In genomic region chr17:77304746-77305473, GRCh38 we compare ENCODE assay signal across 1 cellular context.
A peak's percentile ranks its signal among the peaks of the same experiment; 100 is the strongest.
TF ChIP-seq lines count a peak whose summit lies in the region.

No MANE protein-coding gene starts in this region.

TF ChIP-seq in HepG2, 621 proteins besides CTCF, POLR2A, EP300 and RAD21 (continued from another document and continues in another):
- TF ChIP-seq, protein P1, sequence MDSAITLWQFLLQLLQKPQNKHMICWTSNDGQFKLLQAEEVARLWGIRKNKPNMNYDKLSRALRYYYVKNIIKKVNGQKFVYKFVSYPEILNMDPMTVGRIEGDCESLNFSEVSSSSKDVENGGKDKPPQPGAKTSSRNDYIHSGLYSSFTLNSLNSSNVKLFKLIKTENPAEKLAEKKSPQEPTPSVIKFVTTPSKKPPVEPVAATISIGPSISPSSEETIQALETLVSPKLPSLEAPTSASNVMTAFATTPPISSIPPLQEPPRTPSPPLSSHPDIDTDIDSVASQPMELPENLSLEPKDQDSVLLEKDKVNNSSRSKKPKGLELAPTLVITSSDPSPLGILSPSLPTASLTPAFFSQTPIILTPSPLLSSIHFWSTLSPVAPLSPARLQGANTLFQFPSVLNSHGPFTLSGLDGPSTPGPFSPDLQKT (CRISPR knock-in tag; IDR thresholded peaks at IDR 0.05; ENCODE audit: borderline replicate concordance), result no peak
- TF ChIP-seq BORCS8-MEF2B (CRISPR knock-in tag; IDR thresholded peaks at IDR 0.05) (no peak), GATA4 (IDR thresholded peaks at IDR 0.05; ENCODE audit: borderline replicate concordance, low read depth) (0 out of 2 replicates have a peak, but pooled peaks have one; percentile 34), HNF4G (IDR thresholded peaks at IDR 0.05; ENCODE audit: borderline replicate concordance, low read depth, low read length) (no peak), HNF4G (CRISPR knock-in tag; IDR thresholded peaks at IDR 0.05; ENCODE audit: borderline replicate concordance, low read depth) (peak; percentile 69; the same call in 1 of the 2 replicates), THAP11 (CRISPR knock-in tag; IDR thresholded peaks at IDR 0.05) (0 out of 2 replicates have a peak, but pooled peaks have one; percentile 22), SATB2 (CRISPR knock-in tag; IDR thresholded peaks at IDR 0.05) (no peak), ZNF224 (CRISPR knock-in tag; IDR thresholded peaks at IDR 0.05) (no peak), ATF5 (CRISPR knock-in tag; IDR thresholded peaks at IDR 0.05; ENCODE audit: low read depth) (no peak), WIZ (CRISPR knock-in tag; IDR thresholded peaks at IDR 0.05) (no peak), ZNF766 (CRISPR knock-in tag; IDR thresholded peaks at IDR 0.05; ENCODE audit: borderline replicate concordance) (no peak), ATM (IDR thresholded peaks at IDR 0.05; ENCODE audit: borderline replicate concordance) (no peak), RXRB (CRISPR knock-in tag; IDR thresholded peaks at IDR 0.05; ENCODE audit: borderline replicate concordance) (peak; percentile 88), ZNF704 (CRISPR knock-in tag; IDR thresholded peaks at IDR 0.05; ENCODE audit: borderline replicate concordance) (peak; percentile 80; the same call in 1 of the 2 replicates), NBN (conservative IDR thresholded peaks at IDR 0.05) (no peak), ZBTB1 (CRISPR knock-in tag; IDR thresholded peaks at IDR 0.05; ENCODE audit: borderline replicate concordance) (no peak), IKZF5 (CRISPR knock-in tag; IDR thresholded peaks at IDR 0.05) (no peak), GFI1 (CRISPR knock-in tag; IDR thresholded peaks at IDR 0.05; ENCODE audit: borderline replicate concordance) (no peak), SMAD3 (CRISPR knock-in tag; IDR thresholded peaks at IDR 0.05) (no peak), ZNF773 (CRISPR knock-in tag; IDR thresholded peaks at IDR 0.05; ENCODE audit: borderline replicate concordance) (no peak), SOX6 (IDR thresholded peaks at IDR 0.05) (no peak), SOX6 (CRISPR knock-in tag; IDR thresholded peaks at IDR 0.05) (peak; percentile 79), FOXO1 (CRISPR knock-in tag; IDR thresholded peaks at IDR 0.05) (peak; percentile 33; the same call in 1 of the 2 replicates), ZNF124 (CRISPR knock-in tag; IDR thresholded peaks at IDR 0.05) (no peak), ZBTB7A (CRISPR knock-in tag; IDR thresholded peaks at IDR 0.05) (no peak), ZNF737 (CRISPR knock-in tag; IDR thresholded peaks at IDR 0.05; ENCODE audit: borderline replicate concordance) (no peak), ARNT2 (CRISPR knock-in tag; IDR thresholded peaks at IDR 0.05; ENCODE audit: low read depth) (peak; percentile 57; the same call in 1 of the 2 replicates), FOXM1 (CRISPR knock-in tag; IDR thresholded peaks at IDR 0.05) (no peak), TAF15 (IDR thresholded peaks at IDR 0.05; ENCODE audit: low read depth, low read length, poor library complexity, severe bottlenecking) (no peak), NCOA1 (CRISPR knock-in tag; IDR thresholded peaks at IDR 0.05) (0 out of 2 replicates have a peak, but pooled peaks have one; percentile 50), ZNF3 (CRISPR knock-in tag; IDR thresholded peaks at IDR 0.05) (0 out of 2 replicates have a peak, but pooled peaks have one; percentile 34), NFRKB (IDR thresholded peaks at IDR 0.05) (no peak), FOXA1 (IDR thresholded peaks at IDR 0.05) (no peak), FOXA1 (CRISPR knock-in tag; IDR thresholded peaks at IDR 0.05) (no peak), ZEB1 (IDR thresholded peaks at IDR 0.05; ENCODE audit: insufficient replicate concordance, low read depth) (peak; percentile 57), SMYD3 (CRISPR knock-in tag; IDR thresholded peaks at IDR 0.05) (no peak), SP140L (CRISPR knock-in tag; IDR thresholded peaks at IDR 0.05; ENCODE audit: borderline replicate concordance) (no peak), REL (CRISPR knock-in tag; conservative IDR thresholded peaks at IDR 0.05) (no peak), ZBTB7B (CRISPR knock-in tag; IDR thresholded peaks at IDR 0.05) (peak; percentile 82), LCORL (IDR thresholded peaks at IDR 0.05) (no peak), LCORL (CRISPR knock-in tag; IDR thresholded peaks at IDR 0.05) (peak; percentile 94), LRRFIP1 (CRISPR knock-in tag; conservative IDR thresholded peaks at IDR 0.05) (no peak), PHF20 (CRISPR knock-in tag; IDR thresholded peaks at IDR 0.05) (no peak), HINFP (CRISPR knock-in tag; IDR thresholded peaks at IDR 0.05; ENCODE audit: low read depth) (peak; percentile 67), ZNF317 (CRISPR knock-in tag; IDR thresholded peaks at IDR 0.05) (no peak), SIN3A (IDR thresholded peaks at IDR 0.05; ENCODE audit: borderline replicate concordance, low read depth, low read length) (no peak), ZNF841 (CRISPR knock-in tag; IDR thresholded peaks at IDR 0.05; ENCODE audit: borderline replicate concordance) (no peak), TEAD2 (CRISPR knock-in tag; IDR thresholded peaks at IDR 0.05) (no peak), RFX5 (IDR thresholded peaks at IDR 0.05; ENCODE audit: low read depth, low read length) (no peak), ATAD3A (CRISPR knock-in tag; IDR thresholded peaks at IDR 0.05) (no peak)
- TF ChIP-seq, protein P2, sequence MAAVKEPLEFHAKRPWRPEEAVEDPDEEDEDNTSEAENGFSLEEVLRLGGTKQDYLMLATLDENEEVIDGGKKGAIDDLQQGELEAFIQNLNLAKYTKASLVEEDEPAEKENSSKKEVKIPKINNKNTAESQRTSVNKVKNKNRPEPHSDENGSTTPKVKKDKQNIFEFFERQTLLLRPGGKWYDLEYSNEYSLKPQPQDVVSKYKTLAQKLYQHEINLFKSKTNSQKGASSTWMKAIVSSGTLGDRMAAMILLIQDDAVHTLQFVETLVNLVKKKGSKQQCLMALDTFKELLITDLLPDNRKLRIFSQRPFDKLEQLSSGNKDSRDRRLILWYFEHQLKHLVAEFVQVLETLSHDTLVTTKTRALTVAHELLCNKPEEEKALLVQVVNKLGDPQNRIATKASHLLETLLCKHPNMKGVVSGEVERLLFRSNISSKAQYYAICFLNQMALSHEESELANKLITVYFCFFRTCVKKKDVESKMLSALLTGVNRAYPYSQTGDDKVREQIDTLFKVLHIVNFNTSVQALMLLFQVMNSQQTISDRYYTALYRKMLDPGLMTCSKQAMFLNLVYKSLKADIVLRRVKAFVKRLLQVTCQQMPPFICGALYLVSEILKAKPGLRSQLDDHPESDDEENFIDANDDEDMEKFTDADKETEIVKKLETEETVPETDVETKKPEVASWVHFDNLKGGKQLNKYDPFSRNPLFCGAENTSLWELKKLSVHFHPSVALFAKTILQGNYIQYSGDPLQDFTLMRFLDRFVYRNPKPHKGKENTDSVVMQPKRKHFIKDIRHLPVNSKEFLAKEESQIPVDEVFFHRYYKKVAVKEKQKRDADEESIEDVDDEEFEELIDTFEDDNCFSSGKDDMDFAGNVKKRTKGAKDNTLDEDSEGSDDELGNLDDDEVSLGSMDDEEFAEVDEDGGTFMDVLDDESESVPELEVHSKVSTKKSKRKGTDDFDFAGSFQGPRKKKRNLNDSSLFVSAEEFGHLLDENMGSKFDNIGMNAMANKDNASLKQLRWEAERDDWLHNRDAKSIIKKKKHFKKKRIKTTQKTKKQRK (IDR thresholded peaks at IDR 0.05; ENCODE audit: low read length), result no peak
- TF ChIP-seq, protein P3, sequence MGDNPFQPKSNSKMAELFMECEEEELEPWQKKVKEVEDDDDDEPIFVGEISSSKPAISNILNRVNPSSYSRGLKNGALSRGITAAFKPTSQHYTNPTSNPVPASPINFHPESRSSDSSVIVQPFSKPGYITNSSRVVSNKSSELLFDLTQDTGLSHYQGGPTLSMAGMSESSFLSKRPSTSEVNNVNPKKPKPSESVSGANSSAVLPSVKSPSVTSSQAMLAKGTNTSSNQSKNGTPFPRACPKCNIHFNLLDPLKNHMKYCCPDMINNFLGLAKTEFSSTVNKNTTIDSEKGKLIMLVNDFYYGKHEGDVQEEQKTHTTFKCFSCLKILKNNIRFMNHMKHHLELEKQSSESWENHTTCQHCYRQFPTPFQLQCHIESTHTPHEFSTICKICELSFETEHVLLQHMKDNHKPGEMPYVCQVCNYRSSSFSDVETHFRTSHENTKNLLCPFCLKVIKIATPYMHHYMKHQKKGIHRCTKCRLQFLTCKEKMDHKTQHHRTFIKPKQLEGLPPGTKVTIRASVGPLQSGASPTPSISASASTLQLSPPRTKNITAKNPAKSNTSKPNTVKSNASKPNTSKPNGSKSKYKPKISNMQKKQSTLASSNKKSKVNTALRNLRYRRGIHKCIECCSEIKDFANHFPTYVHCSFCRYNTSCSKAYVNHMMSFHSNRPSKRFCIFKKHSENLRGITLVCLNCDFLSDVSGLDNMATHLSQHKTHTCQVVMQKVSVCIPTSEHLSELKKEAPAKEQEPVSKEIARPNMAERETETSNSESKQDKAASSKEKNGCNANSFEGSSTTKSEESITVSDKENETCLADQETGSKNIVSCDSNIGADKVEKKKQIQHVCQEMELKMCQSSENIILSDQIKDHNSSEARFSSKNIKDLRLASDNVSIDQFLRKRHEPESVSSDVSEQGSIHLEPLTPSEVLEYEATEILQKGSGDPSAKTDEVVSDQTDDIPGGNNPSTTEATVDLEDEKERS (CRISPR knock-in tag; IDR thresholded peaks at IDR 0.05), result peak; percentile 41; the same call in 1 of the 2 replicates
- TF ChIP-seq, protein P4, sequence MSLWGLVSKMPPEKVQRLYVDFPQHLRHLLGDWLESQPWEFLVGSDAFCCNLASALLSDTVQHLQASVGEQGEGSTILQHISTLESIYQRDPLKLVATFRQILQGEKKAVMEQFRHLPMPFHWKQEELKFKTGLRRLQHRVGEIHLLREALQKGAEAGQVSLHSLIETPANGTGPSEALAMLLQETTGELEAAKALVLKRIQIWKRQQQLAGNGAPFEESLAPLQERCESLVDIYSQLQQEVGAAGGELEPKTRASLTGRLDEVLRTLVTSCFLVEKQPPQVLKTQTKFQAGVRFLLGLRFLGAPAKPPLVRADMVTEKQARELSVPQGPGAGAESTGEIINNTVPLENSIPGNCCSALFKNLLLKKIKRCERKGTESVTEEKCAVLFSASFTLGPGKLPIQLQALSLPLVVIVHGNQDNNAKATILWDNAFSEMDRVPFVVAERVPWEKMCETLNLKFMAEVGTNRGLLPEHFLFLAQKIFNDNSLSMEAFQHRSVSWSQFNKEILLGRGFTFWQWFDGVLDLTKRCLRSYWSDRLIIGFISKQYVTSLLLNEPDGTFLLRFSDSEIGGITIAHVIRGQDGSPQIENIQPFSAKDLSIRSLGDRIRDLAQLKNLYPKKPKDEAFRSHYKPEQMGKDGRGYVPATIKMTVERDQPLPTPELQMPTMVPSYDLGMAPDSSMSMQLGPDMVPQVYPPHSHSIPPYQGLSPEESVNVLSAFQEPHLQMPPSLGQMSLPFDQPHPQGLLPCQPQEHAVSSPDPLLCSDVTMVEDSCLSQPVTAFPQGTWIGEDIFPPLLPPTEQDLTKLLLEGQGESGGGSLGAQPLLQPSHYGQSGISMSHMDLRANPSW (CRISPR knock-in tag; IDR thresholded peaks at IDR 0.05; ENCODE audit: borderline replicate concordance), result no peak
